ENCODE assay signal across 1 cellular context in the genomic region with DNA sequence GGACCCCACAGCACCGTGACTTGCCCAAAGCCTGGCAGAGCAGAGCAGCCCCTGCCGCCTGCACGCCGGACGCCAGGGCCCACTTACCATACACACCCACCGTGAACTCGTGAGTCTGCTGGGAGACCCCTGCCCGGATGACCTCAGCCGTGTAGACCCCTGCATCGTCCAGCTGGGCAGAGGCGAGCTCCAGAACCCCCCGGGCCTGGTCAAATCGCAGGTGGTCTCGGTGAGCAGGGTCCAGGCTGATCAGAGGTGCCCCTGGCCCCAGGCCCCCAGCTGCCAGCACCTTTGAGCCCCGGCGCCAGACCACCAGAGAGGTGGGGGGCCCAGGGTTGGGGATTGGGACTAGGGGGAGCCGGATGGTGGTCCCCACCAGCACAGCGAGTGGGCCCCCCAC.
TF ChIP-seq lines count a peak whose summit lies in the region.

No MANE protein-coding gene starts in this region.

TF ChIP-seq in IMR-90, 13 proteins besides CTCF, POLR2A, EP300 and RAD21:
- TF ChIP-seq MAFK (IDR thresholded peaks at IDR 0.05; ENCODE audit: low read depth, low read length) (no peak), CHD1 (IDR thresholded peaks at IDR 0.05; ENCODE audit: low read depth, low read length) (no peak), NFE2L2 (IDR thresholded peaks at IDR 0.05; ENCODE audit: low read depth, low read length) (no peak), MAZ (IDR thresholded peaks at IDR 0.05; ENCODE audit: borderline replicate concordance, low read depth, low read length) (no peak), RFX5 (IDR thresholded peaks at IDR 0.05; ENCODE audit: low read depth, low read length) (no peak), FOS (IDR thresholded peaks at IDR 0.05; ENCODE audit: low read depth, low read length) (no peak), MXI1 (IDR thresholded peaks at IDR 0.05; ENCODE audit: borderline replicate concordance, low read depth, low read length) (no peak), BHLHE40 (IDR thresholded peaks at IDR 0.05; ENCODE audit: low read depth, low read length) (no peak), ELK1 (IDR thresholded peaks at IDR 0.05; ENCODE audit: borderline replicate concordance, low read depth, low read length) (no peak)
